9 cellular contexts compared by ENCODE assay signal in the genomic region with DNA sequence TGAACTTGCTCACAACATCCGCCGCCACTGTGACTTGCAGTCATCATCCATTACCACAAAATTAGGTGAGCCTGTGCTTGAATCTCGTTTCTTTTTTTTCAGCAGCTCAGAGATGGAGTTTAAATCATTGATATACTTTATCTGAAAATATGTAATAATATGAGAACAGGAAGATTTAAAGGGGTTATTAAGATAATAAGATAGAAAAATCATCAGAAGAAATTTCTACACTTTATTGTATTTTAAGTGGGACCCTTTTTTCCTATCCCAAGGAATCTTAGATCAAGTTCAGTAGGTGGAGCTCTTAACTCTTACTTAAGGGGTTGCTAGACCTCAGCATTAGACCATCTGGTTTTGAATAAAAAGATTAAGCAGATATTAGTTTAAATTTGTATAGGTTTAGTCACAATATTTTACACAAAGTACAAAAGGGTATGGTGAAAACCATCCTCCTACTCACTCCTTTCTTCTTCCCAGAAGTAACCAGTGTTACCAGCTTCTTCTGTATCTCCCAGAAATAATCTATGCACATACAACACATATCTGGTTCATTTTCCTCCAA. TPM values are rescaled to one million over a fixed set of nuclear protein-coding genes. Genes with fewer than 3 reads are reported as not detected.
DNase-seq lines count a peak whose midpoint lies in the region; ATAC-seq and TF ChIP-seq lines count a peak whose summit lies in the region.
"Had no signal": no experiment of that assay in that cellular context is flagged by ENCODE, and none has a peak within 500 bp of the region (broad histone marks: within the 10 kb centered on the region; RNA-seq: fewer than 3 reads in every experiment).

No MANE protein-coding gene starts in this region.

- no peaks in the 10 kb centered on the region for H3K9me3 ChIP-seq in upper lobe of right lung

- peak; percentile 65 for DNase-seq in Daoy (ENCODE audit: low read depth)
- DNase-seq in RPMI7951 (ENCODE audit: low read depth), result peak; percentile 35
- no peak for DNase-seq in central memory CD8-positive, alpha-beta T cell (ENCODE audit: low spot score in 2 of 2)
- DNase-seq in memory B cell (ENCODE audit: low spot score in 2 of 2), result peak in 1 of 2 donors; percentile 30
- DNase-seq in upper lobe of right lung, result no peak
- no peak for DNase-seq in A172 (ENCODE audit: low spot score)

- H3K27me3 Mint-ChIP-seq in central memory CD8-positive, alpha-beta T cell, result no peaks in the 10 kb centered on the region
- H3K27me3 Mint-ChIP-seq in memory B cell, result no peaks in the 10 kb centered on the region

- H3K27ac ChIP-seq in upper lobe of right lung, result peak overlapping the region; percentile 92

- H3K4me1 ChIP-seq in upper lobe of right lung, result peaks cover 8% of the 10 kb centered on the region

- no peak overlapping the region for H3K27ac Mint-ChIP-seq in central memory CD8-positive, alpha-beta T cell (ENCODE audit: low read depth)
- no peak overlapping the region for H3K27ac Mint-ChIP-seq in memory B cell
- H3K27ac Mint-ChIP-seq: dendritic cell treated with granulocyte-macrophage colony-stimulating factor and Interleukin-4, amounts not matched to agents 40 ng/mL and 50 ng/mL, for 4 days had no signal

- no peaks in the 10 kb centered on the region for H3K27me3 ChIP-seq in upper lobe of right lung

- peak; percentile 17 for TF ChIP-seq CTCF in upper lobe of right lung (IDR thresholded peaks at IDR 0.05)

- ATAC-seq in GM19467 (IDR thresholded peaks at IDR 0.05; ENCODE audit: unreplicated experiment) (peak; percentile 29), HG03469 (IDR thresholded peaks at IDR 0.05; ENCODE audit: unreplicated experiment) (peak; percentile 23), memory B cell (ENCODE audit: low read depth) (peak; percentile 44), upper lobe of right lung (no peak)
- ATAC-seq in central memory CD8-positive, alpha-beta T cell (replicated peaks; ENCODE audit: extremely low read depth, poor library complexity, severe bottlenecking), result peak; percentile 53

- H3K36me3 Mint-ChIP-seq in central memory CD8-positive, alpha-beta T cell (ENCODE audit: insufficient read depth), result peaks cover 2% of the 10 kb centered on the region
- peaks cover 2% of the 10 kb centered on the region for H3K36me3 Mint-ChIP-seq in memory B cell

- peak overlapping the region; percentile 56 for H3K4me3 ChIP-seq in upper lobe of right lung

- peaks cover 5% of the 10 kb centered on the region for H3K4me1 Mint-ChIP-seq in central memory CD8-positive, alpha-beta T cell
- peaks cover 10% of the 10 kb centered on the region for H3K4me1 Mint-ChIP-seq in memory B cell

- no peak overlapping the region for H3K4me3 Mint-ChIP-seq in central memory CD8-positive, alpha-beta T cell
- no peak overlapping the region for H3K4me3 Mint-ChIP-seq in memory B cell
- H3K4me3 Mint-ChIP-seq: dendritic cell treated with granulocyte-macrophage colony-stimulating factor and Interleukin-4, amounts not matched to agents 40 ng/mL and 50 ng/mL, for 4 days had no signal

- H3K36me3 ChIP-seq in upper lobe of right lung, result no peaks in the 10 kb centered on the region

- no peaks in the 10 kb centered on the region for H3K9me3 Mint-ChIP-seq in central memory CD8-positive, alpha-beta T cell
- no peaks in the 10 kb centered on the region for H3K9me3 Mint-ChIP-seq in memory B cell
- H3K9me3 Mint-ChIP-seq: dendritic cell treated with granulocyte-macrophage colony-stimulating factor and Interleukin-4, amounts not matched to agents 40 ng/mL and 50 ng/mL, for 4 days had no signal

- intact Hi-C loops in upper lobe of right lung (cut with DNase I), result no loop called here

RNA-seq across cellular contexts. Expression of gene NCOA7, which starts 9.4 kb away (rescaled TPM):
- total RNA-seq in Daoy (2014; rRNA removed; shearing (Covaris generic)), result 32.7 and 40.2 TPM in 2 replicates
- total RNA-seq in RPMI7951 (2014; rRNA removed; shearing (Covaris generic)), result 12.8 and 17.9 TPM in 2 replicates
- 80.8 TPM for total RNA-seq in upper lobe of right lung
- total RNA-seq in A172 (2014; rRNA removed; shearing (Covaris generic)), result 5.9 and 9.9 TPM in 2 replicates

RNA-seq across cellular contexts. Expression of gene HEY2, which starts 32.0 kb away (rescaled TPM):
- total RNA-seq in Daoy (2014; rRNA removed; shearing (Covaris generic)), result 0.77 and 1.2 TPM in 2 replicates
- 0.10 and 0.36 TPM in 2 replicates for total RNA-seq in RPMI7951 (2014; rRNA removed; shearing (Covaris generic))
- 2.2 TPM for total RNA-seq in upper lobe of right lung
- total RNA-seq in A172 (2014; rRNA removed; shearing (Covaris generic)), result not detected in 2 replicates

Comparison
In these comparisons a context has a peak if more than half of its experiments do, and no peak if none do; other contexts are left out.
1. DNase-seq: peak in Daoy (single experiment) and RPMI7951 (single experiment); none in central memory CD8-positive, alpha-beta T cell (0 of 2), upper lobe of right lung (single experiment) and A172 (single experiment).